ENCODE assay signal across 8 cellular contexts in the genomic region with DNA sequence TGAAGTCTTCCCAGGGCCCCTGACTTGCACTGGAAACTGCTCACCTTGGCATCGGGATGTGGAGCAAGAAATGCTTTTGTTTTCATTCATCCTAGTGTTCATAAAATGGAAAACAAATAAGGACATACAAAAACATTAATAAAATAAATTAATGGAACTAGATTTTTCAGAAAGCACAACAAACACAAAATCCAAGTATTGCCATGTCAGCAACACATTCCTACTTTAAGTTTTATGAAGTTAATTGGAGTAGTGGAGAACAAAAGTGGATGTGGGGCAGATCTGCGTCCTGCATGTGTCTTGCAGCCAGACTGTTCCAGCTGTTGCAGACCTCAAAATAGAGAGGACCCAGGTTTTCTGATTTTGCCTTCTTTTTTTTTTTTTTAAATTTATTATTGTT. TPM values are rescaled to one million over a fixed set of nuclear protein-coding genes. Genes with fewer than 3 reads are reported as not detected.
A peak's percentile ranks its signal among the peaks of the same experiment; 100 is the strongest.
DNase-seq lines count a peak whose midpoint lies in the region; ATAC-seq and TF ChIP-seq lines count a peak whose summit lies in the region.

No MANE protein-coding gene starts in this region.

- H3K36me3 Mint-ChIP-seq in activated T-cell treated with anti-CD3 and anti-CD28 coated beads, Interleukin-2, amount 50 U/mL, for 24 hours (ENCODE audit: low read depth) = peaks cover 20% of the 10 kb centered on the region
- peaks cover 6% of the 10 kb centered on the region for H3K36me3 Mint-ChIP-seq in activated CD4-positive, alpha-beta memory T cell treated with anti-CD3 and anti-CD28 coated beads, Interleukin-2, amount 10 ng/mL, durations not matched to agents 7 days and 5 days (ENCODE audit: low read depth)
- H3K36me3 Mint-ChIP-seq in stimulated activated memory B cell treated with anti-CD40 and anti-IgM and Interleukin-4, amounts not matched to agents 10 μg/mL and 1 μg/mL and 100 μg/mL, for 72 hours = peaks cover 24% of the 10 kb centered on the region

- H3K9me3 Mint-ChIP-seq in activated T-cell treated with anti-CD3 and anti-CD28 coated beads, Interleukin-2, amount 50 U/mL, for 24 hours = no peaks in the 10 kb centered on the region
- H3K9me3 Mint-ChIP-seq in activated CD4-positive, alpha-beta memory T cell treated with anti-CD3 and anti-CD28 coated beads, Interleukin-2, amount 10 ng/mL, durations not matched to agents 7 days and 5 days = no peaks in the 10 kb centered on the region
- no peaks in the 10 kb centered on the region for H3K9me3 Mint-ChIP-seq in stimulated activated memory B cell treated with anti-CD40 and anti-IgM and Interleukin-4, amounts not matched to agents 10 μg/mL and 1 μg/mL and 100 μg/mL, for 72 hours

- H3K4me3 ChIP-seq in fibroblast of villous mesenchyme (ENCODE audit: low read depth, low read length) = peak overlapping the region; percentile 64

- DNase-seq in activated T-cell treated with anti-CD3 and anti-CD28 coated beads, Interleukin-2, amount 50 U/mL, for 24 hours = no peak
- DNase-seq in activated T-cell treated with anti-CD3 and anti-CD28 coated beads, Interleukin-2, amount 50 U/mL, for 48 hours = no peak
- no peak for DNase-seq in activated CD4-positive, alpha-beta memory T cell treated with anti-CD3 and anti-CD28 coated beads, Interleukin-2, amount 10 ng/mL, durations not matched to agents 7 days and 5 days
- no peak for DNase-seq in fibroblast of villous mesenchyme (ENCODE audit: low read depth)
- no peak for DNase-seq in 8988T
- no peak for DNase-seq in AG08396 (ENCODE audit: low spot score)

- no peak for ATAC-seq in stimulated activated memory B cell treated with anti-CD40 and anti-IgM and Interleukin-4, amounts not matched to agents 10 μg/mL and 1 μg/mL and 100 μg/mL, for 72 hours
- ATAC-seq in HG03460 (IDR thresholded peaks at IDR 0.05; ENCODE audit: unreplicated experiment) = no peak

- TF ChIP-seq CTCF in fibroblast of villous mesenchyme (IDR thresholded peaks at IDR 0.05; ENCODE audit: insufficient read depth, low read depth, low read length) = no peak

- H3K27ac Mint-ChIP-seq in activated T-cell treated with anti-CD3 and anti-CD28 coated beads, Interleukin-2, amount 50 U/mL, for 24 hours = no peak overlapping the region
- no peak overlapping the region for H3K27ac Mint-ChIP-seq in activated CD4-positive, alpha-beta memory T cell treated with anti-CD3 and anti-CD28 coated beads, Interleukin-2, amount 10 ng/mL, durations not matched to agents 7 days and 5 days
- H3K27ac Mint-ChIP-seq in stimulated activated memory B cell treated with anti-CD40 and anti-IgM and Interleukin-4, amounts not matched to agents 10 μg/mL and 1 μg/mL and 100 μg/mL, for 72 hours = no peak overlapping the region

- peaks cover 3% of the 10 kb centered on the region for H3K27me3 Mint-ChIP-seq in activated T-cell treated with anti-CD3 and anti-CD28 coated beads, Interleukin-2, amount 50 U/mL, for 24 hours
- peaks cover 35% of the 10 kb centered on the region for H3K27me3 Mint-ChIP-seq in activated CD4-positive, alpha-beta memory T cell treated with anti-CD3 and anti-CD28 coated beads, Interleukin-2, amount 10 ng/mL, durations not matched to agents 7 days and 5 days
- peaks cover 55% of the 10 kb centered on the region for H3K27me3 Mint-ChIP-seq in stimulated activated memory B cell treated with anti-CD40 and anti-IgM and Interleukin-4, amounts not matched to agents 10 μg/mL and 1 μg/mL and 100 μg/mL, for 72 hours

- CTCF ChIA-PET in activated CD4-positive, alpha-beta memory T cell treated with anti-CD3 and anti-CD28 coated beads, Interleukin-2, amount 10 ng/mL, durations not matched to agents 7 days and 5 days (lab: Charles Lee) = interaction anchor here (1.4 kb wide), 1 partner anchor 96 kb away, joined by 3 read pairs; no protein-coding TSS in a partner anchor

- peak overlapping the region; percentile 80 for H3K4me3 Mint-ChIP-seq in activated T-cell treated with anti-CD3 and anti-CD28 coated beads, Interleukin-2, amount 50 U/mL, for 24 hours
- peak overlapping the region; percentile 61 for H3K4me3 Mint-ChIP-seq in activated CD4-positive, alpha-beta memory T cell treated with anti-CD3 and anti-CD28 coated beads, Interleukin-2, amount 10 ng/mL, durations not matched to agents 7 days and 5 days
- H3K4me3 Mint-ChIP-seq in stimulated activated memory B cell treated with anti-CD40 and anti-IgM and Interleukin-4, amounts not matched to agents 10 μg/mL and 1 μg/mL and 100 μg/mL, for 72 hours = peak overlapping the region; percentile 69

- POLR2A ChIA-PET in activated CD4-positive, alpha-beta memory T cell treated with anti-CD3 and anti-CD28 coated beads, Interleukin-2, amount 10 ng/mL, durations not matched to agents 7 days and 5 days (lab: Charles Lee) = interaction anchor here (1.0 to 1.2 kb wide), 2 partner anchors 10 to 167 kb away, joined by 3 read pairs; no protein-coding TSS in a partner anchor

- peaks cover 13% of the 10 kb centered on the region for H3K4me1 Mint-ChIP-seq in activated T-cell treated with anti-CD3 and anti-CD28 coated beads, Interleukin-2, amount 50 U/mL, for 24 hours (ENCODE audit: low read depth)
- peaks cover 11% of the 10 kb centered on the region for H3K4me1 Mint-ChIP-seq in activated CD4-positive, alpha-beta memory T cell treated with anti-CD3 and anti-CD28 coated beads, Interleukin-2, amount 10 ng/mL, durations not matched to agents 7 days and 5 days
- H3K4me1 Mint-ChIP-seq in stimulated activated memory B cell treated with anti-CD40 and anti-IgM and Interleukin-4, amounts not matched to agents 10 μg/mL and 1 μg/mL and 100 μg/mL, for 72 hours = peaks cover 12% of the 10 kb centered on the region

RNA-seq across cellular contexts. Expression of a gene that starts 32.9 kb away (rescaled TPM):
- 100 to 1,000 TPM in 1 of 2 experiments, 10 to 100 TPM in 1; 97.3 to 102 TPM for total RNA-seq in activated CD4-positive, alpha-beta memory T cell treated with anti-CD3 and anti-CD28 coated beads, Interleukin-2, amount 10 ng/mL, durations not matched to agents 7 days and 5 days
- total RNA-seq in fibroblast of villous mesenchyme = 120 and 164 TPM in 2 replicates
